Comparison of ENCODE assay signal across 8 cellular contexts in genomic region chr12:99984271-99985128, GRCh38. TPM values are rescaled to one million over a fixed set of nuclear protein-coding genes. Genes with fewer than 3 reads are reported as not detected.
DNase-seq lines count a peak whose midpoint lies in the region; ATAC-seq and TF ChIP-seq lines count a peak whose summit lies in the region.

Gene ANKS1B (minus strand): TSS chr12:99984936. CDS start chr12:99984237, 699 bp downstream.

- peak within 1 kb of the TSS; percentile 34 for H3K4me3 Mint-ChIP-seq in central memory CD8-positive, alpha-beta T cell

- no peak for TF ChIP-seq RAD21 in IMR-90 (IDR thresholded peaks at IDR 0.05; ENCODE audit: low read length)

- no peak within 1 kb of the TSS for H3K27ac ChIP-seq in IMR-90 (ENCODE audit: insufficient read depth, low read length)
- peak within 1 kb of the TSS; percentile 81 for H3K27ac ChIP-seq in Panc1 (ENCODE audit: low read length)

- no peaks in the 10 kb centered on the region for H3K4me1 ChIP-seq in IMR-90 (ENCODE audit: control insufficient read depth, insufficient read depth, low read length)
- H3K4me1 ChIP-seq in Panc1 (ENCODE audit: control insufficient read depth, insufficient read depth, low read length): peaks cover 11% of the 10 kb centered on the region; the same call in 1 of the 2 replicates

- no peak within 1 kb of the TSS; the same call in 2 of the 3 replicates for H2BK15ac ChIP-seq in IMR-90 (ENCODE audit: low read depth, low read length)

- H3K36me3 ChIP-seq in IMR-90 (ENCODE audit: control insufficient read depth, insufficient read depth, low read length): no peaks in the 10 kb centered on the region
- H3K36me3 ChIP-seq in Panc1 (ENCODE audit: control insufficient read depth, insufficient read depth, low read length): no peaks in the 10 kb centered on the region
- no peaks in the 10 kb centered on the region for H3K36me3 ChIP-seq in kidney epithelial cell (ENCODE audit: control insufficient read depth, insufficient read depth, low read length)

- peak within 1 kb of the TSS; percentile 79 for H3K4me2 ChIP-seq in IMR-90 (ENCODE audit: low read depth, low read length)

- DNase-seq in Caki2 (ENCODE audit: low read depth): peak; percentile 75
- DNase-seq in GM20000 (ENCODE audit: low spot score): peak; percentile 78
- peak; percentile 13 for DNase-seq in IMR-90
- no peak for DNase-seq in Panc1 (ENCODE audit: low read depth, low spot score)
- no peak for DNase-seq in central memory CD8-positive, alpha-beta T cell (ENCODE audit: low spot score in 2 of 2)
- DNase-seq in kidney epithelial cell (ENCODE audit: low read depth): no peak
- DNase-seq in stimulated activated CD4-positive, alpha-beta T cell treated with anti-CD3 and anti-CD28 coated beads, Interleukin-4, amount 100 ng/mL, for 1 hour: peak; percentile 5
- no peak for DNase-seq in GF-D8 (lab: John Stamatoyannopoulos, UW)

- no peak within 1 kb of the TSS for H2BK5ac ChIP-seq in IMR-90 (ENCODE audit: low read depth, low read length, poor library complexity, severe bottlenecking)

- no peak for TF ChIP-seq POLR2A in IMR-90 (IDR thresholded peaks at IDR 0.05; ENCODE audit: low read depth, low read length)

- H2BK120ac ChIP-seq in IMR-90 (ENCODE audit: low read depth, low read length): no peak within 1 kb of the TSS

- H4K5ac ChIP-seq in IMR-90 (ENCODE audit: low read depth, low read length): no peak within 1 kb of the TSS

- CTCF ChIA-PET in IMR-90 (lab: Yijun Ruan, JAX) (interaction anchor here (1.0 to 1.3 kb wide), 2 partner anchors 9 to 13 kb away, joined by 3 to 4 read pairs; no protein-coding TSS in a partner anchor), Panc1 (lab: Charles Lee) (interaction anchor here (0.7 kb wide), 1 partner anchor 146 kb away, joined by 3 read pairs; no protein-coding TSS in a partner anchor)

- H2AK5ac ChIP-seq in IMR-90 (ENCODE audit: low read depth, low read length): no peak within 1 kb of the TSS

- dilution Hi-C loops in IMR-90 (cut with HindIII; ENCODE audit: low sequenced_read_pairs, unreplicated experiment): no loop called here

- H3K9ac ChIP-seq in IMR-90 (ENCODE audit: low read depth, low read length): peak within 1 kb of the TSS; percentile 18

- BruUV-seq in IMR-90 (replicated peaks; lab: Mats Ljungman, UMichigan) (no TSS peak), Panc1 (replicated peaks; lab: Mats Ljungman, UMichigan) (no TSS peak)

- H3K4me1 Mint-ChIP-seq in central memory CD8-positive, alpha-beta T cell: no peaks in the 10 kb centered on the region

- H2BK20ac ChIP-seq in IMR-90 (ENCODE audit: low read depth, low read length): no peak within 1 kb of the TSS

- no peak within 1 kb of the TSS for H3K56ac ChIP-seq in IMR-90 (ENCODE audit: extremely low read depth, insufficient read depth, low read length)

- no peaks in the 10 kb centered on the region for H3K36me3 Mint-ChIP-seq in central memory CD8-positive, alpha-beta T cell (ENCODE audit: insufficient read depth)

- H3K27ac Mint-ChIP-seq in central memory CD8-positive, alpha-beta T cell (ENCODE audit: low read depth): no peak within 1 kb of the TSS

- no peaks in the 10 kb centered on the region for H4K20me1 ChIP-seq in IMR-90 (ENCODE audit: insufficient read depth, low read length)

- no peak within 1 kb of the TSS for H3K4ac ChIP-seq in IMR-90 (ENCODE audit: low read depth, low read length)

- H3K14ac ChIP-seq in IMR-90 (replicated peaks; ENCODE audit: low read depth, low read length): no peak within 1 kb of the TSS

- H3K9me1 ChIP-seq in IMR-90 (ENCODE audit: insufficient read depth, low read length): no peaks in the 10 kb centered on the region

- in situ Hi-C loops in Caki2 (cut with HindIII; ENCODE audit: low pct_unique_long_range_greater_than_20kb, low sequenced_read_pairs) (no loop called here), IMR-90 (cut with MboI; ENCODE audit: low sequenced_read_pairs) (no loop called here), Panc1 (cut with HindIII; ENCODE audit: low pct_unique_long_range_greater_than_20kb, low sequenced_read_pairs) (no loop called here)

- H3K4me3 ChIP-seq in IMR-90 (ENCODE audit: insufficient read depth, low read depth, low read length): peak within 1 kb of the TSS; percentile 42
- peak within 1 kb of the TSS; percentile 60 to 86 for H3K4me3 ChIP-seq in Panc1 (ENCODE audit: low read depth in 2 of 2, low read length in 2 of 2)
- peak within 1 kb of the TSS; percentile 54 for H3K4me3 ChIP-seq in kidney epithelial cell (ENCODE audit: low read depth, low read length)

- POLR2A ChIA-PET in IMR-90 (lab: Charles Lee; ENCODE audit: unreplicated experiment): no interaction called here
- POLR2A ChIA-PET in Panc1 (lab: Charles Lee): interaction anchor here (0.6 kb wide), 1 partner anchor 48 kb away, joined by 5 read pairs; no protein-coding TSS in a partner anchor

- peaks cover 70% of the 10 kb centered on the region for H3K27me3 Mint-ChIP-seq in central memory CD8-positive, alpha-beta T cell

- 0% methylated on average over 3 of the region's 98 CpGs; no CpG with 5 or more reads in 1 of the 2 experiments for WGBS in IMR-90 (ENCODE audit: extremely low coverage in 2 of 2, insufficient read length in 1 of 2), 2 experiments

- intact Hi-C loops in IMR-90 (cut with micrococcal nuclease) (no loop called here), Panc1 (cut with micrococcal nuclease; ENCODE audit: unreplicated experiment) (no loop called here)

- H4K8ac ChIP-seq in IMR-90 (ENCODE audit: low read depth in 2 of 2, low read length in 2 of 2): no peak within 1 kb of the TSS

- no peak within 1 kb of the TSS for H4K91ac ChIP-seq in IMR-90 (ENCODE audit: insufficient read depth, low read depth, low read length)

- no peak within 1 kb of the TSS for H2AK9ac ChIP-seq in IMR-90 (replicated peaks; ENCODE audit: low read depth, low read length, poor library complexity)

- H2AFZ ChIP-seq in IMR-90 (replicated peaks; ENCODE audit: low read length, poor library complexity): peak within 1 kb of the TSS; percentile 83

- H3K79me1 ChIP-seq in IMR-90 (ENCODE audit: low read depth in 1 of 2, low read length in 2 of 2): no peaks in the 10 kb centered on the region

- ATAC-seq in IMR-90 (ENCODE audit: low read depth) (peak; percentile 87), Panc1 (peak; percentile 97)
- no peak for ATAC-seq in central memory CD8-positive, alpha-beta T cell (replicated peaks; ENCODE audit: extremely low read depth, poor library complexity, severe bottlenecking)

- H3K23ac ChIP-seq in IMR-90 (ENCODE audit: low read depth, low read length): no peak within 1 kb of the TSS

- H3K27me3 ChIP-seq in IMR-90 (ENCODE audit: control insufficient read depth, insufficient read depth, low read length) (peaks cover 5% of the 10 kb centered on the region), Panc1 (ENCODE audit: control insufficient read depth, insufficient read depth, low read length) (no peaks in the 10 kb centered on the region), kidney epithelial cell (ENCODE audit: control insufficient read depth, insufficient read depth, low read length) (peaks cover 6% of the 10 kb centered on the region)

- no peaks in the 10 kb centered on the region for H3K9me3 ChIP-seq in IMR-90 (ENCODE audit: control insufficient read depth, insufficient read depth, low read length)
- H3K9me3 ChIP-seq in Panc1 (ENCODE audit: control insufficient read depth, insufficient read depth, low read depth, low read length): no peaks in the 10 kb centered on the region

- no peaks in the 10 kb centered on the region for H3K9me3 Mint-ChIP-seq in central memory CD8-positive, alpha-beta T cell

- TF ChIP-seq CTCF in GM20000 (IDR thresholded peaks at IDR 0.05; ENCODE audit: extremely low read depth, missing control alignments) (no peak), IMR-90 (conservative IDR thresholded peaks at IDR 0.05; ENCODE audit: low read depth, low read length) (no peak), Panc1 (IDR thresholded peaks at IDR 0.05) (no peak), kidney epithelial cell (IDR thresholded peaks at IDR 0.05; ENCODE audit: insufficient read depth, low read length, poor library complexity, severe bottlenecking) (no peak)

- no peak within 1 kb of the TSS for H3K18ac ChIP-seq in IMR-90 (ENCODE audit: low read depth, low read length)

TF ChIP-seq in IMR-90, 13 proteins besides CTCF, POLR2A, EP300 and RAD21:
- TF ChIP-seq RFX5 (IDR thresholded peaks at IDR 0.05; ENCODE audit: low read depth, low read length) (no peak), ELK1 (IDR thresholded peaks at IDR 0.05; ENCODE audit: borderline replicate concordance, low read depth, low read length) (no peak), FOS (IDR thresholded peaks at IDR 0.05; ENCODE audit: low read depth, low read length) (no peak), BHLHE40 (IDR thresholded peaks at IDR 0.05; ENCODE audit: low read depth, low read length) (0 out of 2 replicates have a peak, but pooled peaks have one; percentile 7)

RNA-seq across cellular contexts. Expression of gene ANKS1B, which starts in this region (rescaled TPM):
- 5.6 and 36.0 TPM in 2 replicates for total RNA-seq in Caki2 (2014; rRNA removed; shearing (Covaris generic); ENCODE audit: low replicate concordance)
- total RNA-seq in IMR-90 (2012; rRNA removed) (0.18 and 0.56 TPM in 2 replicates), Panc1 (2021; ENCODE audit: unreplicated experiment) (9.7 TPM), kidney epithelial cell (0.13 TPM in 1 of 2 replicates, not detected in the other)
- polyA plus RNA-seq in IMR-90 (2012; rRNA removed): 0.17 TPM in 1 of 2 replicates, not detected in the other
- 0.05 TPM in 1 of 2 replicates, not detected in the other for polyA plus RNA-seq in IMR-90 (2012; cell fraction: cytosol; rRNA removed)
- polyA plus RNA-seq in IMR-90 (2012; cell fraction: nucleus; rRNA removed; ENCODE audit: low replicate concordance): 0.05 and 0.37 TPM in 2 replicates
- 3.8 TPM for polyA plus RNA-seq in Panc1 (2012; ENCODE audit: insufficient read length)

Comparison
In these comparisons a context has a peak if more than half of its experiments do, and no peak if none do; other contexts are left out.
1. Peak in DNase-seq, ATAC-seq, H3K4me3 ChIP-seq, H3K9ac ChIP-seq and H3K4me2 ChIP-seq in IMR-90; RNA of the gene not detected or under 1 TPM.
2. DNase-seq: peak in Caki2 (single experiment), GM20000 (single experiment) and stimulated activated CD4-positive, alpha-beta T cell treated with anti-CD3 and anti-CD28 coated beads, Interleukin-4, amount 100 ng/mL, for 1 hour (single experiment); none in Panc1 (single experiment), central memory CD8-positive, alpha-beta T cell (0 of 2), kidney epithelial cell (single experiment) and GF-D8 (single experiment).
3. Peak in every context shown above with its lines, with median percentiles within 50 percentile points of each other: H3K4me3 ChIP-seq.